1 cellular context compared by ENCODE assay signal in genomic region chr2:134325696-134326095, GRCh38.
TF ChIP-seq lines count a peak whose summit lies in the region.

No MANE protein-coding gene starts in this region.

TF ChIP-seq in SK-N-SH treated with all-trans-retinoic acid at 6 μM for 48 hours, 23 proteins besides CTCF, POLR2A, EP300 and RAD21 (continued from another document):
- TF ChIP-seq CREB5 (CRISPR knock-in tag; IDR thresholded peaks at IDR 0.05; ENCODE audit: low read depth): no peak
- TF ChIP-seq ZFP3 (CRISPR knock-in tag; IDR thresholded peaks at IDR 0.05): no peak
- TF ChIP-seq CSRNP3 (CRISPR knock-in tag; IDR thresholded peaks at IDR 0.05): no peak
- TF ChIP-seq PPARA (CRISPR knock-in tag; IDR thresholded peaks at IDR 0.05; ENCODE audit: borderline replicate concordance): no peak
- TF ChIP-seq PATZ1 (CRISPR knock-in tag; IDR thresholded peaks at IDR 0.05; ENCODE audit: borderline replicate concordance): no peak
- TF ChIP-seq SNAI2 (CRISPR knock-in tag; IDR thresholded peaks at IDR 0.05): no peak
- TF ChIP-seq ZNF565 (CRISPR knock-in tag; conservative IDR thresholded peaks at IDR 0.05; ENCODE audit: low read depth): no peak
- TF ChIP-seq ESRRG (CRISPR knock-in tag; IDR thresholded peaks at IDR 0.05): no peak
